In genomic region chr2:12048551-12048950, GRCh38 we compare ENCODE assay signal across 13 cellular contexts.
DNase-seq lines count a peak whose midpoint lies in the region; ATAC-seq and TF ChIP-seq lines count a peak whose summit lies in the region.
"Had no signal": no experiment of that assay in that cellular context is flagged by ENCODE, and none has a peak within 500 bp of the region (broad histone marks: within the 10 kb centered on the region; RNA-seq: fewer than 3 reads in every experiment).

No MANE protein-coding gene starts in this region.

- no peak overlapping the region for H3K4me3 ChIP-seq in Jurkat, Clone E6-1 (ENCODE audit: low read length)
- H3K4me3 ChIP-seq in retinal pigment epithelial cell (ENCODE audit: low read length) = no peak overlapping the region
- H3K4me3 ChIP-seq: esophagus muscularis mucosa, psoas muscle had no signal

- peak; percentile 46 for TF ChIP-seq CTCF in retinal pigment epithelial cell (conservative IDR thresholded peaks at IDR 0.05; ENCODE audit: low read depth, low read length)

- DNase-seq in activated naive CD8-positive, alpha-beta T cell treated with anti-CD3 and anti-CD28 coated beads, Interleukin-2, amount 50 U/mL, for 24 hours = no peak
- DNase-seq in activated naive CD8-positive, alpha-beta T cell treated with anti-CD3 and anti-CD28 coated beads for 36 hours = no peak
- DNase-seq in Jurkat, Clone E6-1 (ENCODE audit: low read depth, low spot score) = peak; percentile 18
- DNase-seq in cerebellar cortex (ENCODE audit: low spot score) (peak; percentile 6), retinal pigment epithelial cell (ENCODE audit: low read depth) (no peak), anterior cingulate cortex (lab: John Stamatoyannopoulos, UW) (no peak), NCI-H2107 treated with DMSO at 0.1 percent for 48 hours (lab: John Stamatoyannopoulos, UW; ENCODE audit: unreplicated experiment) (no peak)
- DNase-seq: amygdala, NCI-H510A treated with DMSO at 0.1 percent for 48 hours, psoas muscle, T-helper 1 cell had no signal

- peak; percentile 46 for ATAC-seq in activated naive CD8-positive, alpha-beta T cell treated with anti-CD3 and anti-CD28 coated beads, Interleukin-2, amount 50 U/mL, for 24 hours
- no peak for ATAC-seq in HG03139 (IDR thresholded peaks at IDR 0.05; ENCODE audit: unreplicated experiment)
- ATAC-seq: psoas muscle had no signal

- peaks cover 58% of the 10 kb centered on the region for H3K4me1 Mint-ChIP-seq in activated naive CD8-positive, alpha-beta T cell treated with anti-CD3 and anti-CD28 coated beads, Interleukin-2, amount 50 U/mL, for 24 hours
- H3K4me1 Mint-ChIP-seq in activated naive CD8-positive, alpha-beta T cell treated with anti-CD3 and anti-CD28 coated beads for 36 hours = peaks cover 32% of the 10 kb centered on the region

- H3K36me3 Mint-ChIP-seq in activated naive CD8-positive, alpha-beta T cell treated with anti-CD3 and anti-CD28 coated beads, Interleukin-2, amount 50 U/mL, for 24 hours (ENCODE audit: low read depth) = no peaks in the 10 kb centered on the region
- no peaks in the 10 kb centered on the region for H3K36me3 Mint-ChIP-seq in activated naive CD8-positive, alpha-beta T cell treated with anti-CD3 and anti-CD28 coated beads for 36 hours

- H3K27me3 Mint-ChIP-seq in activated naive CD8-positive, alpha-beta T cell treated with anti-CD3 and anti-CD28 coated beads, Interleukin-2, amount 50 U/mL, for 24 hours = peaks cover 1% of the 10 kb centered on the region
- H3K27me3 Mint-ChIP-seq in activated naive CD8-positive, alpha-beta T cell treated with anti-CD3 and anti-CD28 coated beads for 36 hours = no peaks in the 10 kb centered on the region

- no peak overlapping the region for H3K27ac Mint-ChIP-seq in activated naive CD8-positive, alpha-beta T cell treated with anti-CD3 and anti-CD28 coated beads, Interleukin-2, amount 50 U/mL, for 24 hours
- H3K27ac Mint-ChIP-seq in activated naive CD8-positive, alpha-beta T cell treated with anti-CD3 and anti-CD28 coated beads for 36 hours = no peak overlapping the region

- peaks cover under 1% of the 10 kb centered on the region for H3K9me3 Mint-ChIP-seq in activated naive CD8-positive, alpha-beta T cell treated with anti-CD3 and anti-CD28 coated beads, Interleukin-2, amount 50 U/mL, for 24 hours
- no peaks in the 10 kb centered on the region for H3K9me3 Mint-ChIP-seq in activated naive CD8-positive, alpha-beta T cell treated with anti-CD3 and anti-CD28 coated beads for 36 hours

- no peak overlapping the region for H3K4me3 Mint-ChIP-seq in activated naive CD8-positive, alpha-beta T cell treated with anti-CD3 and anti-CD28 coated beads, Interleukin-2, amount 50 U/mL, for 24 hours
- H3K4me3 Mint-ChIP-seq in activated naive CD8-positive, alpha-beta T cell treated with anti-CD3 and anti-CD28 coated beads for 36 hours = no peak overlapping the region

Comparison
In these comparisons a context has a peak if more than half of its experiments do, and no peak if none do; other contexts are left out.
1. DNase-seq: peak in Jurkat, Clone E6-1 (single experiment) and cerebellar cortex (single experiment); none in activated naive CD8-positive, alpha-beta T cell treated with anti-CD3 and anti-CD28 coated beads, Interleukin-2, amount 50 U/mL, for 24 hours (single experiment), activated naive CD8-positive, alpha-beta T cell treated with anti-CD3 and anti-CD28 coated beads for 36 hours (single experiment), retinal pigment epithelial cell (single experiment), anterior cingulate cortex (0 of 58) and NCI-H2107 treated with DMSO at 0.1 percent for 48 hours (single experiment).